ENCODE assay signal across 29 cellular contexts in genomic region chr21:34737115-34737514, GRCh38.
DNase-seq lines count a peak whose midpoint lies in the region; ATAC-seq and TF ChIP-seq lines count a peak whose summit lies in the region.
"Had no signal": no experiment of that assay in that cellular context is flagged by ENCODE, and none has a peak within 500 bp of the region (broad histone marks: within the 10 kb centered on the region; RNA-seq: fewer than 3 reads in every experiment).

No MANE protein-coding gene starts in this region.

- no peak overlapping the region for H2BK5ac ChIP-seq in mesenchymal stem cell (ENCODE audit: low read depth, low read length, poor library complexity, severe bottlenecking)

- CTCF ChIA-PET in MCF 10A (lab: Yijun Ruan, JAX), result interaction anchor here (1.0 to 1.3 kb wide), 2 partner anchors 44 kb away, joined by 3 to 4 read pairs; no protein-coding TSS in a partner anchor
- CTCF ChIA-PET in mammary epithelial cell (lab: Charles Lee; ENCODE audit: low non-redundant PET), result no interaction called here

- H2BK15ac ChIP-seq in mesenchymal stem cell (ENCODE audit: low read depth, poor library complexity, severe bottlenecking), result no peak overlapping the region

- H3K4me3 Mint-ChIP-seq in MCF 10A (ENCODE audit: unreplicated experiment), result no peak overlapping the region
- H3K4me3 Mint-ChIP-seq: activated naive CD8-positive, alpha-beta T cell treated with anti-CD3 and anti-CD28 coated beads, Interleukin-2, amount 50 U/mL, for 24 hours; B cell; immature natural killer cell; neural progenitor cell had no signal

- H3K27me3 Mint-ChIP-seq in MCF 10A (ENCODE audit: insufficient read depth, unreplicated experiment), result no peaks in the 10 kb centered on the region

- H3K4me3 ChIP-seq in mammary epithelial cell (replicated peaks in 1 of 3; ENCODE audit: insufficient read depth in 1 of 3, low read depth in 2 of 3, low read length in 3 of 3) (no peak overlapping the region), breast epithelium (no peak overlapping the region), mesenchymal stem cell (ENCODE audit: insufficient read depth in 1 of 2, low read depth in 1 of 2, low read length in 2 of 2) (no peak overlapping the region), suprapubic skin (no peak overlapping the region), left lung (no peak overlapping the region)
- H3K4me3 ChIP-seq: hepatocyte, neural progenitor cell, tibial artery had no signal

- H3K23ac ChIP-seq in mesenchymal stem cell (ENCODE audit: low read length in 2 of 2), result no peak overlapping the region

- no peak overlapping the region for H3K18ac ChIP-seq in mesenchymal stem cell (ENCODE audit: low read depth in 1 of 2, low read length in 2 of 2)

- H2BK120ac ChIP-seq in mesenchymal stem cell (ENCODE audit: low read depth, low read length), result no peak overlapping the region

- no peaks in the 10 kb centered on the region for H3K79me1 ChIP-seq in mesenchymal stem cell (replicated peaks; ENCODE audit: low read length, poor library complexity, severe bottlenecking)

- H3K36me3 Mint-ChIP-seq in MCF 10A (ENCODE audit: insufficient read depth, unreplicated experiment), result peaks cover 6% of the 10 kb centered on the region
- H3K36me3 Mint-ChIP-seq: immature natural killer cell, neural progenitor cell had no signal

- no peak overlapping the region for H3K27ac ChIP-seq in mammary epithelial cell (ENCODE audit: insufficient read depth, low read depth, low read length)
- peak overlapping the region; percentile 87 to 92 for H3K27ac ChIP-seq in breast epithelium
- no peak overlapping the region for H3K27ac ChIP-seq in mesenchymal stem cell (ENCODE audit: low read length, poor library complexity, severe bottlenecking)
- H3K27ac ChIP-seq in suprapubic skin, result peak overlapping the region; percentile 55
- H3K27ac ChIP-seq in left lung, result no peak overlapping the region
- H3K27ac ChIP-seq: 22Rv1, hepatocyte, neural progenitor cell, tibial artery had no signal

- BruUV-seq in MCF 10A (replicated peaks; lab: Mats Ljungman, UMichigan) (no TSS peak), mammary epithelial cell (replicated peaks; lab: Mats Ljungman, UMichigan) (no TSS peak)

- H3K79me2 ChIP-seq in mammary epithelial cell (ENCODE audit: insufficient read depth, low read length), result no peaks in the 10 kb centered on the region
- H3K79me2 ChIP-seq: hepatocyte had no signal

- H3K27me3 ChIP-seq in mammary epithelial cell (ENCODE audit: insufficient read depth, low read length) (no peaks in the 10 kb centered on the region), breast epithelium (no peaks in the 10 kb centered on the region), mesenchymal stem cell (ENCODE audit: control insufficient read depth in 1 of 2, insufficient read depth in 1 of 2, low read length in 2 of 2) (peaks cover 0 to 13% of the 10 kb centered on the region in 2 experiments), suprapubic skin (no peaks in the 10 kb centered on the region), left lung (peaks cover 0 to 14% of the 10 kb centered on the region in 2 donors)
- H3K27me3 ChIP-seq: hepatocyte, neural progenitor cell had no signal

- no peak overlapping the region for H3K4me2 ChIP-seq in mammary epithelial cell (ENCODE audit: insufficient read depth, low read depth, low read length)
- no peak overlapping the region for H3K4me2 ChIP-seq in mesenchymal stem cell (ENCODE audit: low read length, poor library complexity, severe bottlenecking)
- H3K4me2 ChIP-seq: hepatocyte, neural progenitor cell had no signal

- peak overlapping the region; percentile 24 for H3K27ac Mint-ChIP-seq in MCF 10A (ENCODE audit: low read depth, unreplicated experiment)
- H3K27ac Mint-ChIP-seq: activated naive CD8-positive, alpha-beta T cell treated with anti-CD3 and anti-CD28 coated beads, Interleukin-2, amount 50 U/mL, for 24 hours; activated T-helper 2 cell treated with anti-CD3 and anti-CD28 coated beads, Interferon-gamma antibody, Interleukin-2, Interleukin-4, amounts not matched to agents 10 μg/mL and 5 μg/mL and 100 μg/mL, durations not matched to agents 14 hours and 24 hours and 36 hours; B cell; immature natural killer cell; neural progenitor cell had no signal

- H4K8ac ChIP-seq in mesenchymal stem cell (ENCODE audit: low read length), result no peak overlapping the region

- H3K9me3 ChIP-seq in mammary epithelial cell (replicated peaks; ENCODE audit: insufficient read depth, low read length) (no peaks in the 10 kb centered on the region), breast epithelium (no peaks in the 10 kb centered on the region), mesenchymal stem cell (ENCODE audit: control insufficient read depth, low read length) (no peaks in the 10 kb centered on the region), suprapubic skin (no peaks in the 10 kb centered on the region), left lung (no peaks in the 10 kb centered on the region)
- H3K9me3 ChIP-seq: tibial artery had no signal

- no peak overlapping the region for H2AK5ac ChIP-seq in mesenchymal stem cell (ENCODE audit: low read length, severe bottlenecking)

- WGBS in mammary epithelial cell (ENCODE audit: low coverage, missing lambda C conversion rate), result 100% methylated on average over 3 of the region's 3 CpGs
- WGBS in mesenchymal stem cell, result 20% methylated on average over 1 of the region's 3 CpGs
- WGBS in suprapubic skin, result 64% methylated on average over 3 of the region's 3 CpGs

- TF ChIP-seq POLR2A in breast epithelium (IDR thresholded peaks at IDR 0.05) (no peak), suprapubic skin (IDR thresholded peaks at IDR 0.05) (no peak)

- H3K4me1 ChIP-seq in mammary epithelial cell (ENCODE audit: insufficient read depth, low read length) (peaks cover 30% of the 10 kb centered on the region), breast epithelium (peaks cover 0 to 3% of the 10 kb centered on the region in 2 donors), mesenchymal stem cell (ENCODE audit: control insufficient read depth, insufficient read depth, low read depth, low read length) (peaks cover 2% of the 10 kb centered on the region), suprapubic skin (peaks cover 22% of the 10 kb centered on the region), left lung (no peaks in the 10 kb centered on the region)
- H3K4me1 ChIP-seq: neural progenitor cell had no signal

- no peak overlapping the region for H4K91ac ChIP-seq in mesenchymal stem cell (ENCODE audit: low read length)

- no peaks in the 10 kb centered on the region for H4K20me1 ChIP-seq in mammary epithelial cell (ENCODE audit: insufficient read depth, low read length)

- H3K4ac ChIP-seq in mesenchymal stem cell (ENCODE audit: low read depth in 1 of 2, low read length in 2 of 2), result no peak overlapping the region

- no peak for ATAC-seq in GM21367 (IDR thresholded peaks at IDR 0.05; ENCODE audit: unreplicated experiment)
- no peak for ATAC-seq in left lung
- ATAC-seq: activated naive CD8-positive, alpha-beta T cell treated with anti-CD3 and anti-CD28 coated beads, Interleukin-2, amount 50 U/mL, for 24 hours had no signal

- POLR2A ChIA-PET in MCF 10A (lab: Yijun Ruan, JAX), result interaction anchor here (0.7 to 8.2 kb wide), 3 partner anchors 45 to 149 kb away, joined by 3 to 63 read pairs (median 5); no protein-coding TSS in a partner anchor

- H3K4me1 Mint-ChIP-seq in MCF 10A (ENCODE audit: insufficient read depth, unreplicated experiment), result peaks cover 49% of the 10 kb centered on the region
- H3K4me1 Mint-ChIP-seq: activated naive CD8-positive, alpha-beta T cell treated with anti-CD3 and anti-CD28 coated beads, Interleukin-2, amount 50 U/mL, for 24 hours; B cell; immature natural killer cell; neural progenitor cell had no signal

- TF ChIP-seq CTCF in MCF 10A (IDR thresholded peaks at IDR 0.05; ENCODE audit: unreplicated experiment) (no peak), mammary epithelial cell (conservative IDR thresholded peaks at IDR 0.05 in 1 of 2, IDR thresholded peaks at IDR 0.05 in 1 of 2; ENCODE audit: extremely low read depth in 1 of 2, insufficient read depth in 1 of 2, low read depth in 1 of 2, low read length in 2 of 2) (no peak), breast epithelium (IDR thresholded peaks at IDR 0.05) (no peak), suprapubic skin (IDR thresholded peaks at IDR 0.05) (no peak), left lung (IDR thresholded peaks at IDR 0.05) (no peak)

- dilution Hi-C loops in mammary epithelial cell (cut with HindIII; ENCODE audit: low sequenced_read_pairs), result no loop called here

- H3K9me3 Mint-ChIP-seq in MCF 10A (ENCODE audit: unreplicated experiment), result peaks cover 13% of the 10 kb centered on the region
- H3K9me3 Mint-ChIP-seq: activated naive CD8-positive, alpha-beta T cell treated with anti-CD3 and anti-CD28 coated beads, Interleukin-2, amount 50 U/mL, for 24 hours; activated T-helper 2 cell treated with anti-CD3 and anti-CD28 coated beads, Interferon-gamma antibody, Interleukin-2, Interleukin-4, amounts not matched to agents 10 μg/mL and 5 μg/mL and 100 μg/mL, durations not matched to agents 14 hours and 24 hours and 36 hours; neural progenitor cell had no signal

- DNase-seq in MCF 10A (ENCODE audit: unreplicated experiment) (peak; percentile 22), mammary epithelial cell (no peak), breast epithelium (ENCODE audit: low spot score in 2 of 2) (no peak), mesenchymal stem cell (peak; percentile 3), suprapubic skin (ENCODE audit: low spot score in 2 of 2) (no peak), left lung (no peak), NCI-H1417 (lab: John Stamatoyannopoulos, UW) (no peak)
- DNase-seq: activated CD4-positive, alpha-beta T cell treated with anti-CD3 and anti-CD28 coated beads, Interleukin-2, amount 50 U/mL, for 1 hour; activated CD8-positive, alpha-beta memory T cell treated with anti-CD3 and anti-CD28 coated beads, Interleukin-2, amount 50 U/mL, for 4 hours; activated naive CD8-positive, alpha-beta T cell treated with anti-CD3 and anti-CD28 coated beads, Interleukin-2, amount 50 U/mL, for 24 hours; COR-L47; cortex of kidney; DND-41; foreskin fibroblast; immature natural killer cell; KG1; NCI-H187; NCI-H748 treated with DMSO at 0.1 percent for 48 hours; retina; stimulated activated CD4-positive, alpha-beta T cell treated with anti-CD3 and anti-CD28 coated beads, Interleukin-4, amount 100 ng/mL, for 24 hours; stimulated activated naive CD4-positive, alpha-beta T cell treated with Interleukin-2 at 50 U/mL for 16 hours; T-helper 9 cell had no signal

- in situ Hi-C loops in mammary epithelial cell (cut with MboI; ENCODE audit: low sequenced_read_pairs in 2 of 2), result no loop called here

- H3K36me3 ChIP-seq in mammary epithelial cell (ENCODE audit: insufficient read depth, low read length) (no peaks in the 10 kb centered on the region), breast epithelium (no peaks in the 10 kb centered on the region), mesenchymal stem cell (ENCODE audit: control insufficient read depth in 1 of 2, insufficient read depth in 2 of 2, low read depth in 1 of 2, low read length in 2 of 2) (no peaks in the 10 kb centered on the region), suprapubic skin (no peaks in the 10 kb centered on the region), left lung (no peaks in the 10 kb centered on the region)
- H3K36me3 ChIP-seq: neural progenitor cell, tibial artery had no signal

- TF ChIP-seq EP300 in suprapubic skin (IDR thresholded peaks at IDR 0.05), result no peak

- intact Hi-C loops in MCF 10A (cut with micrococcal nuclease) (no loop called here), mammary epithelial cell (cut with micrococcal nuclease) (no loop called here), breast epithelium (cut with DNase I; ENCODE audit: low total_unique reads) (no loop called here), left lung (cut with DNase I) (no loop called here)

- no peak overlapping the region for H2BK12ac ChIP-seq in mesenchymal stem cell (ENCODE audit: low read length in 2 of 2)

- H3K14ac ChIP-seq in mesenchymal stem cell (ENCODE audit: low read length in 2 of 2), result no peak overlapping the region

- H3K9ac ChIP-seq in mammary epithelial cell (ENCODE audit: insufficient read depth, low read length) (no peak overlapping the region), mesenchymal stem cell (ENCODE audit: low read length) (no peak overlapping the region)
- H3K9ac ChIP-seq: neural progenitor cell had no signal

- H2AFZ ChIP-seq in mammary epithelial cell (ENCODE audit: low read depth, low read length) (no peak overlapping the region), mesenchymal stem cell (ENCODE audit: low read depth, low read length) (no peak overlapping the region)
- H2AFZ ChIP-seq: hepatocyte, neural progenitor cell had no signal

Comparison
In these comparisons a context has a peak if more than half of its experiments do, and no peak if none do; other contexts are left out.
1. DNase-seq: peak in MCF 10A (single experiment) and mesenchymal stem cell (single experiment); none in mammary epithelial cell (single experiment), breast epithelium (0 of 2), suprapubic skin (0 of 2), left lung (0 of 2) and NCI-H1417 (0 of 3).
2. H3K27ac ChIP-seq: peak in breast epithelium (2 of 2) and suprapubic skin (single experiment); none in mammary epithelial cell (single experiment), mesenchymal stem cell (single experiment) and left lung (0 of 2).